In genomic region chr13:36130542-36131214, GRCh38 we compare ENCODE assay signal across 8 cellular contexts. TPM values are rescaled to one million over a fixed set of nuclear protein-coding genes. Genes with fewer than 3 reads are reported as not detected.
DNase-seq lines count a peak whose midpoint lies in the region; ATAC-seq and TF ChIP-seq lines count a peak whose summit lies in the region.

No MANE protein-coding gene starts in this region.

- peak overlapping the region; percentile 92 for H3K4me3 ChIP-seq in GM23338
- H3K4me3 ChIP-seq in sigmoid colon: peak overlapping the region; percentile 29 to 68 (median 58)

- ATAC-seq in GM23338 (peak; percentile 75), Right ventricle myocardium superior (ENCODE audit: poor library complexity) (no peak), GM21528 (IDR thresholded peaks at IDR 0.05; ENCODE audit: low FRiP score, unreplicated experiment) (no peak)

- H3K27me3 ChIP-seq in GM23338 (ENCODE audit: insufficient read depth) (peaks cover 40% of the 10 kb centered on the region), sigmoid colon (no peaks in the 10 kb centered on the region)

- H4K20me1 ChIP-seq in GM23338 (replicated peaks; ENCODE audit: insufficient read depth): no peaks in the 10 kb centered on the region

- DNase-seq in GM23338 (ENCODE audit: low spot score) (peak; percentile 77), RWPE1 (ENCODE audit: low spot score) (peak; percentile 16), Right ventricle myocardium superior (peak; percentile 60), sigmoid colon (peak; percentile 71), T-helper 2 cell (no peak)
- DNase-seq in stimulated activated CD8-positive, alpha-beta memory T cell treated with anti-CD3 and anti-CD28 coated beads, Interleukin-4, amount 100 ng/mL, for 48 hours: no peak
- DNase-seq in activated CD4-positive, alpha-beta memory T cell treated with anti-CD3 and anti-CD28 coated beads for 36 hours: no peak

- no peaks in the 10 kb centered on the region for H3K9me2 ChIP-seq in GM23338 (ENCODE audit: insufficient read depth)

- H3K79me2 ChIP-seq in GM23338 (replicated peaks; ENCODE audit: insufficient read depth): peaks cover 28% of the 10 kb centered on the region

- CTCF ChIA-PET in RWPE1 (lab: Yijun Ruan, JAX): interaction anchor here (0.6 to 0.7 kb wide), 4 partner anchors 142 to 1506 kb away, joined by 3 to 5 read pairs (median 3); no protein-coding TSS in a partner anchor
- CTCF ChIA-PET in activated CD4-positive, alpha-beta memory T cell treated with anti-CD3 and anti-CD28 coated beads for 36 hours (lab: Charles Lee): no interaction called here

- peaks cover 11% of the 10 kb centered on the region for H3K4me1 Mint-ChIP-seq in GM23338
- H3K4me1 Mint-ChIP-seq in activated CD4-positive, alpha-beta memory T cell treated with anti-CD3 and anti-CD28 coated beads for 36 hours (ENCODE audit: low read depth): no peaks in the 10 kb centered on the region

- no peak for TF ChIP-seq EP300 in sigmoid colon (IDR thresholded peaks at IDR 0.05)

- intact Hi-C loops in Right ventricle myocardium superior (cut with DNase I) (no loop called here), sigmoid colon (cut with DNase I) (no loop called here)
- intact Hi-C loops in activated CD4-positive, alpha-beta memory T cell treated with anti-CD3 and anti-CD28 coated beads for 36 hours (cut with micrococcal nuclease): no loop called here

- peaks cover 4% of the 10 kb centered on the region; the same call in 1 of the 2 replicates for H3F3A ChIP-seq in GM23338 (replicated peaks; ENCODE audit: low read depth)

- TF ChIP-seq CTCF in GM23338 (conservative IDR thresholded peaks at IDR 0.05; ENCODE audit: low read depth in 2 of 2) (no peak), RWPE1 (conservative IDR thresholded peaks at IDR 0.05; ENCODE audit: low read depth) (no peak), sigmoid colon (IDR thresholded peaks at IDR 0.05) (no peak)

- H3K27ac ChIP-seq in GM23338 (ENCODE audit: low read depth) (no peak overlapping the region), RWPE1 (no peak overlapping the region), sigmoid colon (peak overlapping the region; percentile 46 to 59 (median 54))

- WGBS in sigmoid colon, 2 donors: 2 to 5% methylated on average over 61 of the region's 61 CpGs

- H3K36me3 ChIP-seq in GM23338 (ENCODE audit: insufficient read depth): no peaks in the 10 kb centered on the region; the same call in 1 of the 2 replicates
- no peaks in the 10 kb centered on the region for H3K36me3 ChIP-seq in sigmoid colon

- POLR2A ChIA-PET in RWPE1 (lab: Yijun Ruan, JAX; ENCODE audit: low non-redundant PET): no interaction called here
- POLR2A ChIA-PET in activated CD4-positive, alpha-beta memory T cell treated with anti-CD3 and anti-CD28 coated beads for 36 hours (lab: Charles Lee): no interaction called here

- H2AFZ ChIP-seq in GM23338: peak overlapping the region; percentile 96

- H3K27me3 Mint-ChIP-seq in GM23338 (ENCODE audit: insufficient read depth, low read depth, poor library complexity): peaks cover 24% of the 10 kb centered on the region
- peaks cover 18% of the 10 kb centered on the region for H3K27me3 Mint-ChIP-seq in activated CD4-positive, alpha-beta memory T cell treated with anti-CD3 and anti-CD28 coated beads for 36 hours

- H3K4me2 ChIP-seq in GM23338: peak overlapping the region; percentile 98

- H3K4me1 ChIP-seq in GM23338 (ENCODE audit: insufficient read depth) (peaks cover 17% of the 10 kb centered on the region), sigmoid colon (peaks cover 0 to 10% (median 7%) of the 10 kb centered on the region in 4 donors)

- H3K9me3 ChIP-seq in sigmoid colon: no peaks in the 10 kb centered on the region

- no peaks in the 10 kb centered on the region for H3K36me3 Mint-ChIP-seq in GM23338 (ENCODE audit: low read depth)
- no peaks in the 10 kb centered on the region for H3K36me3 Mint-ChIP-seq in activated CD4-positive, alpha-beta memory T cell treated with anti-CD3 and anti-CD28 coated beads for 36 hours

- H3K27ac Mint-ChIP-seq in GM23338: no peak overlapping the region
- H3K27ac Mint-ChIP-seq in activated CD4-positive, alpha-beta memory T cell treated with anti-CD3 and anti-CD28 coated beads for 36 hours: no peak overlapping the region

- no peak for TF ChIP-seq POLR2A in sigmoid colon (IDR thresholded peaks at IDR 0.05)

- peak overlapping the region; percentile 89 for H3K4me3 Mint-ChIP-seq in GM23338
- no peak overlapping the region for H3K4me3 Mint-ChIP-seq in activated CD4-positive, alpha-beta memory T cell treated with anti-CD3 and anti-CD28 coated beads for 36 hours

- no peaks in the 10 kb centered on the region; the same call in 2 of the 3 replicates for H3K9me3 Mint-ChIP-seq in GM23338
- no peaks in the 10 kb centered on the region for H3K9me3 Mint-ChIP-seq in activated CD4-positive, alpha-beta memory T cell treated with anti-CD3 and anti-CD28 coated beads for 36 hours

TF ChIP-seq in GM23338, 12 proteins besides CTCF, POLR2A, EP300 and RAD21:
- TF ChIP-seq REST (IDR thresholded peaks at IDR 0.05; ENCODE audit: unreplicated experiment) (no peak), NANOG (IDR thresholded peaks at IDR 0.05; ENCODE audit: borderline replicate concordance) (no peak), ZNF114 (CRISPR knock-in tag; IDR thresholded peaks at IDR 0.05) (no peak), CREB1 (CRISPR knock-in tag; IDR thresholded peaks at IDR 0.05; ENCODE audit: low read depth) (no peak), JUNB (IDR thresholded peaks at IDR 0.05; ENCODE audit: unreplicated experiment) (no peak)

RNA-seq across cellular contexts. Expression of gene DCLK1, which starts 0.5 kb away (rescaled TPM):
- total RNA-seq in GM23338 (2014; rRNA removed; shearing (Covaris generic)): 57.7 and 62.8 TPM in 2 replicates
- polyA plus RNA-seq in GM23338 (2016; fragmentation: Nextera tagmentation; extraction: Ambion mirVana): 12.2 and 13.1 TPM in 2 replicates
- 12.7 TPM for total RNA-seq in Right ventricle myocardium superior
- total RNA-seq in sigmoid colon: 10 to 100 TPM in 3 of 4 donors, 1 to 10 TPM in 1; 7.5 to 64.8 (median 27.0) TPM
- 10 to 100 TPM in 1 of 3 donors, 1 to 10 TPM in 2; 1.2 to 10.2 (median 3.9) TPM for polyA plus RNA-seq in sigmoid colon
- total RNA-seq in activated CD4-positive, alpha-beta memory T cell treated with anti-CD3 and anti-CD28 coated beads for 36 hours: not detected

Comparison
In these comparisons a context has a peak if more than half of its experiments do, and no peak if none do; other contexts are left out.
1. DNase-seq: peak in GM23338 (single experiment), RWPE1 (single experiment), Right ventricle myocardium superior (single experiment) and sigmoid colon (single experiment); none in stimulated activated CD8-positive, alpha-beta memory T cell treated with anti-CD3 and anti-CD28 coated beads, Interleukin-4, amount 100 ng/mL, for 48 hours (single experiment), T-helper 2 cell (0 of 5) and activated CD4-positive, alpha-beta memory T cell treated with anti-CD3 and anti-CD28 coated beads for 36 hours (single experiment).
2. H3K27ac ChIP-seq: peak in sigmoid colon (4 of 4); none in GM23338 (single experiment) and RWPE1 (single experiment).
3. RNA of gene DCLK1, which starts 0.5 kb away (total RNA-seq): 57.7 to 62.8 TPM in GM23338, 7.5 to 64.8 TPM in sigmoid colon and 12.7 TPM in Right ventricle myocardium superior (single experiment); not detected in activated CD4-positive, alpha-beta memory T cell treated with anti-CD3 and anti-CD28 coated beads for 36 hours; every median in the first group is over 4 times any median in the second.